ENCODE assay signal across 26 cellular contexts in genomic region chr14:68651075-68651474, GRCh38.
DNase-seq lines count a peak whose midpoint lies in the region; ATAC-seq and TF ChIP-seq lines count a peak whose summit lies in the region.
"Had no signal": no experiment of that assay in that cellular context is flagged by ENCODE, and none has a peak within 500 bp of the region (broad histone marks: within the 10 kb centered on the region; RNA-seq: fewer than 3 reads in every experiment).

No MANE protein-coding gene starts in this region.

- no peaks in the 10 kb centered on the region for H3K79me2 ChIP-seq in fibroblast of lung (ENCODE audit: control insufficient read depth, insufficient read depth, low read length)
- no peaks in the 10 kb centered on the region for H3K79me2 ChIP-seq in trophoblast cell (ENCODE audit: control insufficient read depth, insufficient read depth, low read length, poor library complexity)

- H3K14ac ChIP-seq in trophoblast cell (ENCODE audit: low read length): no peak overlapping the region

- H3K18ac ChIP-seq in trophoblast cell (ENCODE audit: low read length): no peak overlapping the region

- H3K4me3 Mint-ChIP-seq in CD8-positive, alpha-beta memory T cell: no peak overlapping the region
- H3K4me3 Mint-ChIP-seq: activated CD8-positive, alpha-beta T cell treated with anti-CD3 and anti-CD28 coated beads for 36 hours; activated naive CD8-positive, alpha-beta T cell treated with anti-CD3 and anti-CD28 coated beads for 36 hours; activated T-helper 1 cell treated with anti-CD3 and anti-CD28 coated beads, Interleukin-12 subunit alpha, Interleukin-12 subunit beta, Interleukin-2, Interleukin-4 antibody, amounts not matched to agents 30 ng/mL and 10 ng/mL and 1 ng/mL, durations not matched to agents 14 hours and 24 hours and 36 hours; naive thymus-derived CD4-positive, alpha-beta T cell; WTC11 had no signal

- no peak overlapping the region for H2BK120ac ChIP-seq in trophoblast cell (ENCODE audit: insufficient read depth, low read length, poor library complexity)

- H3K4me2 ChIP-seq in fibroblast of lung (ENCODE audit: extremely low read depth, insufficient read depth, low read length): no peak overlapping the region
- H3K4me2 ChIP-seq in trophoblast cell (ENCODE audit: low read length): no peak overlapping the region

- H3K27me3 Mint-ChIP-seq in CD8-positive, alpha-beta memory T cell: no peaks in the 10 kb centered on the region
- H3K27me3 Mint-ChIP-seq: activated CD8-positive, alpha-beta T cell treated with anti-CD3 and anti-CD28 coated beads for 36 hours; activated naive CD8-positive, alpha-beta T cell treated with anti-CD3 and anti-CD28 coated beads for 36 hours had no signal

- TF ChIP-seq CTCF in left ventricle myocardium inferior (IDR thresholded peaks at IDR 0.05; ENCODE audit: borderline replicate concordance): no peak
- no peak for TF ChIP-seq CTCF in fibroblast of lung (conservative IDR thresholded peaks at IDR 0.05 in 1 of 2, IDR thresholded peaks at IDR 0.05 in 1 of 2; ENCODE audit: low read depth in 1 of 2, low read length in 2 of 2)
- TF ChIP-seq CTCF in uterus (IDR thresholded peaks at IDR 0.05): no peak

- no peaks in the 10 kb centered on the region for H3K27me3 ChIP-seq in left ventricle myocardium inferior (ENCODE audit: low read depth)
- no peaks in the 10 kb centered on the region for H3K27me3 ChIP-seq in fibroblast of lung (ENCODE audit: control insufficient read depth, insufficient read depth, low read length)
- no peaks in the 10 kb centered on the region for H3K27me3 ChIP-seq in trophoblast cell (ENCODE audit: insufficient read depth, low read length)
- H3K27me3 ChIP-seq in uterus: no peaks in the 10 kb centered on the region
- H3K27me3 ChIP-seq in CD8-positive, alpha-beta memory T cell (ENCODE audit: insufficient read depth, low read length, poor library complexity, severe bottlenecking): no peaks in the 10 kb centered on the region
- H3K27me3 ChIP-seq: body of pancreas, vagina had no signal

- H3K9me3 Mint-ChIP-seq in CD8-positive, alpha-beta memory T cell: no peaks in the 10 kb centered on the region
- H3K9me3 Mint-ChIP-seq: activated naive CD8-positive, alpha-beta T cell treated with anti-CD3 and anti-CD28 coated beads for 36 hours; activated T-helper 1 cell treated with anti-CD3 and anti-CD28 coated beads, Interleukin-12 subunit alpha, Interleukin-12 subunit beta, Interleukin-2, Interleukin-4 antibody, amounts not matched to agents 30 ng/mL and 10 ng/mL and 1 ng/mL, durations not matched to agents 14 hours and 24 hours and 36 hours; WTC11 had no signal

- intact Hi-C loops in left ventricle myocardium inferior (cut with micrococcal nuclease): no loop called here
- intact Hi-C loops in Right ventricle myocardium inferior (cut with DNase I): no loop called here
- intact Hi-C loops in uterus (cut with DNase I; ENCODE audit: low total_unique reads): no loop called here

- H3K79me1 ChIP-seq in trophoblast cell (ENCODE audit: low read length): peaks cover 21% of the 10 kb centered on the region

- H3K36me3 Mint-ChIP-seq in CD8-positive, alpha-beta memory T cell: no peaks in the 10 kb centered on the region
- H3K36me3 Mint-ChIP-seq: activated naive CD8-positive, alpha-beta T cell treated with anti-CD3 and anti-CD28 coated beads for 36 hours; naive thymus-derived CD4-positive, alpha-beta T cell; WTC11 had no signal

- no peak overlapping the region for H3K23ac ChIP-seq in trophoblast cell (ENCODE audit: low read length)

- WGBS in trophoblast cell (ENCODE audit: extremely low coverage, insufficient coverage, insufficient read length): no CpG with 5 or more reads among the region's 4 CpGs

- H2AK5ac ChIP-seq in trophoblast cell (ENCODE audit: low read length): peak overlapping the region; percentile 38

- H3K4me3 ChIP-seq in left ventricle myocardium inferior: no peak overlapping the region
- no peak overlapping the region for H3K4me3 ChIP-seq in fibroblast of lung (replicated peaks in 1 of 4; ENCODE audit: control extremely low read depth in 1 of 4, insufficient read depth in 1 of 4, low read depth in 3 of 4, low read length in 4 of 4)
- no peak overlapping the region for H3K4me3 ChIP-seq in trophoblast cell (ENCODE audit: low read depth, low read length)
- H3K4me3 ChIP-seq in uterus: no peak overlapping the region
- no peak overlapping the region for H3K4me3 ChIP-seq in CD8-positive, alpha-beta memory T cell (ENCODE audit: low read length)
- H3K4me3 ChIP-seq: body of pancreas, lung, SK-N-MC, skin epidermis, vagina had no signal

- H3K9me3 ChIP-seq in left ventricle myocardium inferior (replicated peaks) (no peaks in the 10 kb centered on the region), fibroblast of lung (ENCODE audit: control insufficient read depth, insufficient read depth, low read depth, low read length) (no peaks in the 10 kb centered on the region), trophoblast cell (ENCODE audit: insufficient read depth, low read depth, low read length) (peaks cover 1% of the 10 kb centered on the region), uterus (no peaks in the 10 kb centered on the region)
- H3K9me3 ChIP-seq in CD8-positive, alpha-beta memory T cell (ENCODE audit: low read length): no peaks in the 10 kb centered on the region
- H3K9me3 ChIP-seq: body of pancreas, vagina had no signal

- peaks cover 7 to 18% (median 12%) of the 10 kb centered on the region in 3 donors for H3K4me1 Mint-ChIP-seq in CD8-positive, alpha-beta memory T cell

- H3K4ac ChIP-seq in trophoblast cell (ENCODE audit: low read depth, low read length): no peak overlapping the region

- peak overlapping the region; percentile 79 for H4K91ac ChIP-seq in trophoblast cell (ENCODE audit: low read depth, low read length)

- H2AFZ ChIP-seq in fibroblast of lung (ENCODE audit: low read length) (no peak overlapping the region), trophoblast cell (ENCODE audit: insufficient read depth, low read length, poor library complexity) (no peak overlapping the region)

- peaks cover 48% of the 10 kb centered on the region for H3K4me1 ChIP-seq in left ventricle myocardium inferior
- peaks cover 20% of the 10 kb centered on the region for H3K4me1 ChIP-seq in fibroblast of lung (ENCODE audit: control insufficient read depth, extremely low read depth, insufficient read depth, low read length)
- peaks cover 28% of the 10 kb centered on the region in 2 experiments for H3K4me1 ChIP-seq in trophoblast cell (ENCODE audit: control insufficient read depth in 1 of 2, insufficient read depth in 2 of 2, low read length in 2 of 2)
- peaks cover 10% of the 10 kb centered on the region in 2 donors for H3K4me1 ChIP-seq in uterus
- no peaks in the 10 kb centered on the region for H3K4me1 ChIP-seq in CD8-positive, alpha-beta memory T cell (ENCODE audit: insufficient read depth, low read length)

- peak overlapping the region; percentile 55 for H3K27ac ChIP-seq in left ventricle myocardium inferior (replicated peaks)
- peak overlapping the region; percentile 83 for H3K27ac ChIP-seq in fibroblast of lung (ENCODE audit: insufficient read depth, low read length)
- no peak overlapping the region for H3K27ac ChIP-seq in trophoblast cell (ENCODE audit: low read depth, low read length)
- peak overlapping the region; percentile 88 to 94 for H3K27ac ChIP-seq in uterus
- no peak overlapping the region for H3K27ac ChIP-seq in CD8-positive, alpha-beta memory T cell (ENCODE audit: low read depth, low read length)
- H3K27ac ChIP-seq: body of pancreas, C4-2B, SK-N-MC had no signal

- DNase-seq in left ventricle myocardium inferior: no peak
- no peak for DNase-seq in Right ventricle myocardium inferior (ENCODE audit: missing footprints)
- DNase-seq in fibroblast of lung (ENCODE audit: low read depth in 2 of 2): peak in 1 of 2 donors; percentile 53
- DNase-seq in trophoblast cell: no peak
- DNase-seq in uterus: peak in 1 of 2 donors; percentile 17
- DNase-seq in CD8-positive, alpha-beta memory T cell: no peak
- DNase-seq in NCI-H524 (lab: John Stamatoyannopoulos, UW): no peak
- DNase-seq in cerebellar cortex (ENCODE audit: low spot score): no peak
- DNase-seq: ACHN; activated CD8-positive, alpha-beta T cell treated with anti-CD3 and anti-CD28 coated beads for 36 hours; activated naive CD8-positive, alpha-beta T cell treated with anti-CD3 and anti-CD28 coated beads for 36 hours; body of pancreas; cortex of kidney; hippocampal formation; NCI-H1092; NCI-H2081 treated with DMSO at 0.1 percent for 48 hours; NK-92 treated with Interleukin-12 subunit alpha and Interleukin-12 subunit beta, amount 100 ng/mL, for 24 hours; stimulated activated naive CD4-positive, alpha-beta T cell treated with Interleukin-2 at 50 U/mL for 16 hours had no signal

- ATAC-seq in Right ventricle myocardium inferior: no peak
- ATAC-seq: activated CD8-positive, alpha-beta T cell treated with anti-CD3 and anti-CD28 coated beads for 36 hours; body of pancreas; naive thymus-derived CD4-positive, alpha-beta T cell; WTC11 had no signal

- CTCF ChIA-PET in CD8-positive, alpha-beta memory T cell (lab: Charles Lee): no interaction called here

- POLR2A ChIA-PET in CD8-positive, alpha-beta memory T cell (lab: Charles Lee): no interaction called here

- H4K12ac ChIP-seq in trophoblast cell (ENCODE audit: low read depth, low read length): no peak overlapping the region

- H4K20me1 ChIP-seq in fibroblast of lung (ENCODE audit: control insufficient read depth, extremely low read depth, insufficient read depth, low read length): no peaks in the 10 kb centered on the region

- H3K36me3 ChIP-seq in left ventricle myocardium inferior (no peaks in the 10 kb centered on the region), fibroblast of lung (ENCODE audit: control insufficient read depth, insufficient read depth, low read length) (no peaks in the 10 kb centered on the region), trophoblast cell (ENCODE audit: control insufficient read depth in 1 of 2, insufficient read depth in 2 of 2, low read length in 2 of 2) (no peaks in the 10 kb centered on the region), uterus (no peaks in the 10 kb centered on the region)
- no peaks in the 10 kb centered on the region for H3K36me3 ChIP-seq in CD8-positive, alpha-beta memory T cell (ENCODE audit: insufficient read depth, low read length)
- H3K36me3 ChIP-seq: vagina had no signal

- H4K8ac ChIP-seq in trophoblast cell (ENCODE audit: low read depth, low read length): no peak overlapping the region

- no peak overlapping the region for H2BK5ac ChIP-seq in trophoblast cell (ENCODE audit: low read depth, low read length, poor library complexity)

- TF ChIP-seq POLR2A in uterus (IDR thresholded peaks at IDR 0.05): no peak

- H3K27ac Mint-ChIP-seq in CD8-positive, alpha-beta memory T cell: peak overlapping the region in 1 of 8 donors; percentile 4
- H3K27ac Mint-ChIP-seq: activated CD8-positive, alpha-beta T cell treated with anti-CD3 and anti-CD28 coated beads for 36 hours; activated naive CD8-positive, alpha-beta T cell treated with anti-CD3 and anti-CD28 coated beads for 36 hours; activated T-helper 1 cell treated with anti-CD3 and anti-CD28 coated beads, Interleukin-12 subunit alpha, Interleukin-12 subunit beta, Interleukin-2, Interleukin-4 antibody, amounts not matched to agents 30 ng/mL and 10 ng/mL and 1 ng/mL, durations not matched to agents 14 hours and 24 hours and 36 hours; WTC11 had no signal

- peak overlapping the region; percentile 71 for H2BK12ac ChIP-seq in trophoblast cell (ENCODE audit: low read length)

- H3K9ac ChIP-seq in fibroblast of lung (ENCODE audit: insufficient read depth, low read length) (no peak overlapping the region), trophoblast cell (ENCODE audit: low read length) (no peak overlapping the region)

Comparison
In these comparisons a context has a peak if more than half of its experiments do, and no peak if none do; other contexts are left out.
1. H3K27ac ChIP-seq: peak in left ventricle myocardium inferior (single experiment), fibroblast of lung (single experiment) and uterus (2 of 2); none in trophoblast cell (single experiment) and CD8-positive, alpha-beta memory T cell (single experiment).